ENCODE assay signal across 10 cellular contexts in the genomic region with DNA sequence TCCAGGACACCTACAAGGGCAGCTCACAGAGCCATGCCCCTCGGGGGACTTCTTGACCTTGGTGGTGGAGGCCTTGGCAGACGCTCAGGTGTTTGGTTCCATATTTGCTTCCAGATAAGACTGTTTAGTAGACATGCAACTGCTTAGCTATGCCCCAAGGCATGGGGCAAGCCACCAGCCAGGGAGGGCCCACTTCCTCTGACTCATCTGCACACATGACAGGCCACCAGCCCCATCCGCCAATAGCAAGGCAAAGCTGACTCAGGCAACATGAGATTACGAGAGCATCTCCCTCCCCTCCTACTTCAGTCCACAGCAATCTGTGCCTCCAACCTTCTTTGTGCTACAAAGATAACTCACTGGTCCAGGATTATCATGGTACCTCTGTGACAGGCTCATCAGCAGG. TPM values are rescaled to one million over a fixed set of nuclear protein-coding genes. Genes with fewer than 3 reads are reported as not detected.
DNase-seq lines count a peak whose midpoint lies in the region; ATAC-seq, FAIRE-seq and TF ChIP-seq lines count a peak whose summit lies in the region.
"Had no signal": no experiment of that assay in that cellular context is flagged by ENCODE, and none has a peak within 500 bp of the region (broad histone marks: within the 10 kb centered on the region; RNA-seq: fewer than 3 reads in every experiment).

No MANE protein-coding gene starts in this region.

- peak; percentile 30 for DNase-seq in GM04503 (ENCODE audit: low read depth)
- DNase-seq in NB4 (ENCODE audit: low read depth) = peak; percentile 91
- peak; percentile 23 to 63 (median 43) for DNase-seq in K562 (ENCODE audit: extremely low read depth in 1 of 4, low spot score in 3 of 4)
- DNase-seq in osteocyte (ENCODE audit: extremely low spot score, unreplicated experiment) = no peak
- no peak for DNase-seq in NCI-H524 treated with DMSO at 0.1 percent for 48 hours (lab: John Stamatoyannopoulos, UW)
- no peak for DNase-seq in NCI-H82 treated with DMSO at 0.1 percent for 48 hours (lab: John Stamatoyannopoulos, UW; ENCODE audit: unreplicated experiment)
- DNase-seq in right atrium auricular region (ENCODE audit: low spot score) = no peak
- DNase-seq: effector memory CD4-positive, alpha-beta T cell; NCI-H510A treated with DMSO at 0.1 percent for 48 hours had no signal

- CTCF ChIA-PET in K562 (lab: Yijun Ruan, JAX; ENCODE audit: low intra/inter-chr PET ratio) = no interaction called here

- H3K79me2 ChIP-seq in K562 (ENCODE audit: control insufficient read depth, insufficient read depth, low read length) = no peaks in the 10 kb centered on the region

- peak overlapping the region; percentile 75 for H3K27ac Mint-ChIP-seq in osteocyte (ENCODE audit: unreplicated experiment)

- H3K4me1 ChIP-seq in K562 (replicated peaks in 1 of 2; ENCODE audit: control insufficient read depth in 2 of 2, insufficient read depth in 2 of 2, low read length in 2 of 2) (peaks cover 0 to 3% of the 10 kb centered on the region in 2 experiments; a peak in 2 of 5 replicates), right atrium auricular region (peaks cover 0 to 12% of the 10 kb centered on the region in 2 donors)

- H3K9me1 ChIP-seq in K562 (ENCODE audit: control insufficient read depth, insufficient read depth, low read length) = no peaks in the 10 kb centered on the region

- H3K9me3 ChIP-seq in K562 (replicated peaks; ENCODE audit: control insufficient read depth, insufficient read depth, low read depth, low read length) = no peaks in the 10 kb centered on the region
- H3K9me3 ChIP-seq in right atrium auricular region = no peaks in the 10 kb centered on the region

- ATAC-seq in K562 = peak; percentile 91
- ATAC-seq in GM19395 (IDR thresholded peaks at IDR 0.05; ENCODE audit: unreplicated experiment) = no peak

- TF ChIP-seq RAD21 in K562 (CRISPR knock-in tag; conservative IDR thresholded peaks at IDR 0.05 in 1 of 2, IDR thresholded peaks at IDR 0.05 in 1 of 2) = no peak

- POLR2A ChIA-PET in K562 (lab: Yijun Ruan, JAX) = interaction anchor here (1.1 kb wide), 1 partner anchor 30 kb away, joined by 3 read pairs; no protein-coding TSS in a partner anchor

- H3K9ac ChIP-seq in K562 (ENCODE audit: insufficient read depth in 1 of 2, low read depth in 2 of 2, low read length in 2 of 2) = no peak overlapping the region

- H3K9me3 Mint-ChIP-seq in osteocyte (ENCODE audit: unreplicated experiment) = no peaks in the 10 kb centered on the region

- no peaks in the 10 kb centered on the region for H3K36me3 ChIP-seq in K562 (ENCODE audit: control insufficient read depth, insufficient read depth, low read length)
- H3K36me3 ChIP-seq in right atrium auricular region = no peaks in the 10 kb centered on the region

- BruUV-seq in K562 (replicated peaks; lab: Mats Ljungman, UMichigan) = no TSS peak

- H4K20me1 ChIP-seq in K562 (replicated peaks; ENCODE audit: control insufficient read depth, insufficient read depth, low read length) = no peaks in the 10 kb centered on the region

- TF ChIP-seq CTCF in NB4 (IDR thresholded peaks at IDR 0.05; ENCODE audit: low read depth, low read length) (no peak), K562 (IDR thresholded peaks at IDR 0.05 in 2 of 3, conservative IDR thresholded peaks at IDR 0.05 in 1 of 3; ENCODE audit: insufficient read depth in 2 of 3, low read depth in 1 of 3, low read length in 3 of 3) (no peak), osteocyte (IDR thresholded peaks at IDR 0.05) (no peak), right atrium auricular region (IDR thresholded peaks at IDR 0.05) (no peak)

- peak; percentile 68 for FAIRE-seq in K562 (lab: Jason Lieb, UNC)

- H3K27ac ChIP-seq in K562 (ENCODE audit: extremely low read depth, low read depth, low read length) = no peak overlapping the region
- no peak overlapping the region for H3K27ac ChIP-seq in right atrium auricular region

- H3K27me3 ChIP-seq in K562 (ENCODE audit: control insufficient read depth in 2 of 2, insufficient read depth in 2 of 2, low read length in 2 of 2) (peaks cover 10 to 34% of the 10 kb centered on the region in 2 experiments; a peak in 3 of 5 replicates), right atrium auricular region (no peaks in the 10 kb centered on the region)

- WGBS in K562 (ENCODE audit: insufficient coverage, low coverage, missing lambda C conversion rate) = 3% methylated on average over 4 of the region's 4 CpGs

- H3K27me3 Mint-ChIP-seq in osteocyte (ENCODE audit: unreplicated experiment) = no peaks in the 10 kb centered on the region

- H3K36me3 Mint-ChIP-seq in osteocyte (ENCODE audit: unreplicated experiment) = peaks cover 2% of the 10 kb centered on the region

- intact Hi-C loops in K562 (cut with micrococcal nuclease) = no loop called here

- no peak overlapping the region for H2AFZ ChIP-seq in K562 (ENCODE audit: low read depth, low read length)

- H3K4me3 ChIP-seq in NB4 (ENCODE audit: low read depth, low read length) (no peak overlapping the region), K562 (no peak overlapping the region), right atrium auricular region (no peak overlapping the region)

- in situ Hi-C loops in K562 (cut with MboI) = no loop called here

- peak; percentile 68; the same call in 1 of the 2 replicates for TF ChIP-seq EP300 in K562 (IDR thresholded peaks at IDR 0.05; ENCODE audit: low read length)

- H3K4me2 ChIP-seq in K562 (ENCODE audit: insufficient read depth, low read length) = peak overlapping the region; percentile 30; the same call in 1 of the 2 replicates

- no peak overlapping the region for H3K4me3 Mint-ChIP-seq in osteocyte (ENCODE audit: unreplicated experiment)

- H3K4me1 Mint-ChIP-seq in osteocyte (ENCODE audit: unreplicated experiment) = peaks cover 57% of the 10 kb centered on the region

- TF ChIP-seq POLR2A in NB4 (IDR thresholded peaks at IDR 0.05; ENCODE audit: extremely low read depth, insufficient read length) (peak; percentile 19), K562 (conservative IDR thresholded peaks at IDR 0.05) (no peak)

TF ChIP-seq in K562, 482 proteins besides CTCF, POLR2A, EP300 and RAD21 (continues in another document):
- TF ChIP-seq MYC (IDR thresholded peaks at IDR 0.05; ENCODE audit: low read depth, low read length) = 0 out of 2 replicates have a peak, but pooled peaks have one; percentile 28
- no peak for TF ChIP-seq MYC (CRISPR knock-in tag; IDR thresholded peaks at IDR 0.05; ENCODE audit: borderline replicate concordance, low read depth)
- peak; percentile 80 for TF ChIP-seq ZNF197 (CRISPR knock-in tag; IDR thresholded peaks at IDR 0.05; ENCODE audit: low read depth)
- TF ChIP-seq, protein P1, sequence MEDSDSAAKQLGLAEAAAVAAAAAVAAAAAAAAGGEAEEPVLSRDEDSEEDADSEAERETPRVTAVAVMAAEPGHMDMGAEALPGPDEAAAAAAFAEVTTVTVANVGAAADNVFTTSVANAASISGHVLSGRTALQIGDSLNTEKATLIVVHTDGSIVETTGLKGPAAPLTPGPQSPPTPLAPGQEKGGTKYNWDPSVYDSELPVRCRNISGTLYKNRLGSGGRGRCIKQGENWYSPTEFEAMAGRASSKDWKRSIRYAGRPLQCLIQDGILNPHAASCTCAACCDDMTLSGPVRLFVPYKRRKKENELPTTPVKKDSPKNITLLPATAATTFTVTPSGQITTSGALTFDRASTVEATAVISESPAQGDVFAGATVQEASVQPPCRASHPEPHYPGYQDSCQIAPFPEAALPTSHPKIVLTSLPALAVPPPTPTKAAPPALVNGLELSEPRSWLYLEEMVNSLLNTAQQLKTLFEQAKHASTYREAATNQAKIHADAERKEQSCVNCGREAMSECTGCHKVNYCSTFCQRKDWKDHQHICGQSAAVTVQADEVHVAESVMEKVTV (CRISPR knock-in tag; IDR thresholded peaks at IDR 0.05) = no peak
- no peak for TF ChIP-seq PTBP1 (IDR thresholded peaks at IDR 0.05; ENCODE audit: low read depth, low read length)
- peak; percentile 35; the same call in 1 of the 2 replicates for TF ChIP-seq BACH1 (tag; IDR thresholded peaks at IDR 0.05)
- no peak for TF ChIP-seq ZNF121 (CRISPR knock-in tag; conservative IDR thresholded peaks at IDR 0.05)

RNA-seq across cellular contexts. Expression of a gene that starts 54.9 kb away (rescaled TPM):
- total RNA-seq in K562 (2011; cell fraction: chromatin; rRNA removed; ENCODE audit: low replicate concordance) = 0.69 and 1.8 TPM in 2 replicates
- 0.50 and 0.79 TPM in 2 replicates for total RNA-seq in K562 (2011; cell fraction: nucleolus; rRNA removed)
- 0.46 and 0.81 TPM in 2 replicates for total RNA-seq in K562 (2011; cell fraction: nucleoplasm; rRNA removed)
- 0.20 TPM in 1 of 2 replicates, not detected in the other for total RNA-seq in K562 (2014; rRNA removed)
- total RNA-seq in K562 (2014; rRNA removed; fragmentation: Illumina TruSeq; extraction: Trizol) = 0.15 and 0.41 TPM in 2 replicates
- 0.08 and 0.18 TPM in 2 replicates for total RNA-seq in K562 (2015; rRNA removed; fragmentation: Illumina TruSeq; extraction: Trizol)
- 0.27 and 0.95 TPM in 2 replicates for total RNA-seq in K562 (2021)
- polyA plus RNA-seq in K562 (2011; rRNA removed) = 0.01 and 0.04 TPM in 2 replicates
- 0.01 TPM in 1 of 2 replicates, not detected in the other for polyA plus RNA-seq in K562 (2011; cell fraction: cytosol; rRNA removed)
- 0.11 and 0.13 TPM in 2 replicates for polyA plus RNA-seq in K562 (2011; cell fraction: nucleus; rRNA removed)
- polyA plus RNA-seq in K562 (2012) = 0.04 and 0.84 TPM in 2 replicates
- 0.04 and 0.06 TPM in 2 replicates for polyA plus RNA-seq in K562 (2014; fragmentation: Illumina TruSeq; extraction: Trizol)
- polyA plus RNA-seq in K562 (2014; fragmentation: Nextera tagmentation; extraction: Ambion mirVana) = not detected
- not detected in 2 replicates for polyA plus RNA-seq in K562 (2014; rRNA removed)
- polyA minus RNA-seq in K562 (2011; rRNA and poly(A)+ RNA removed) = 0.12 and 0.14 TPM in 2 replicates
- not detected in 2 replicates for polyA minus RNA-seq in K562 (2011; cell fraction: cytosol; rRNA and poly(A)+ RNA removed)
- polyA minus RNA-seq in K562 (2011; cell fraction: nucleus; rRNA and poly(A)+ RNA removed) = 0.13 and 0.33 TPM in 2 replicates
- 95.5 and 98.1 TPM in 2 replicates for total RNA-seq in osteocyte
- 1 to 10 TPM; 2.3 to 3.5 TPM for total RNA-seq in right atrium auricular region

Comparison
In these comparisons a context has a peak if more than half of its experiments do, and no peak if none do; other contexts are left out.
1. DNase-seq: peak in GM04503 (single experiment), NB4 (single experiment) and K562 (4 of 4); none in osteocyte (single experiment), NCI-H524 treated with DMSO at 0.1 percent for 48 hours (single experiment), NCI-H82 treated with DMSO at 0.1 percent for 48 hours (single experiment) and right atrium auricular region (single experiment).
2. RNA of a gene that starts 54.9 kb away (total RNA-seq): 95.5 to 98.1 TPM in osteocyte; 2.3 to 3.5 TPM in right atrium auricular region and 0.08 to 1.8 TPM in K562; every median in the first group is over 10 times any median in the second.